ENCODE assay signal across 9 cellular contexts in the genomic region with DNA sequence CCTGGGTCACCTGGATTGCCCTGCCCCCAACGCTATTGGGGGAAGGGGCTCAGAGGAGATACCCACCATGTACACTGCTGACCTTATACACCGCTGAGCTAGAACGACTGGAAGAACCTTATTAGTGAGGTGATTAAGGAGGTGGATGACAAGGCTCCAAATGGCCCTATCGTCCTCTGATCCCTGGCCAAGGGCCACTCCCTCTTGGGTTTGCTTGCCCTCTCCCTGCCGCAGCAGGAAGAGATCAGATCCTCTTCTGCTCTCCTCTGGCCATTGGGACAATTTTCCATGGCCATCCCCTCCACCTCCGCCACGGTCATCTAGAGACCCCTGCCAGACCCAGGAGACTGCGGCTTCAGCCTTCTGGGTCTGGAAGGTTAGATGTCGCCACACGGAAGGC. TPM values are rescaled to one million over a fixed set of nuclear protein-coding genes. Genes with fewer than 3 reads are reported as not detected.
DNase-seq lines count a peak whose midpoint lies in the region; ATAC-seq, FAIRE-seq and TF ChIP-seq lines count a peak whose summit lies in the region.
"Had no signal": no experiment of that assay in that cellular context is flagged by ENCODE, and none has a peak within 500 bp of the region (broad histone marks: within the 10 kb centered on the region; RNA-seq: fewer than 3 reads in every experiment).

No MANE protein-coding gene starts in this region.

- DNase-seq in activated naive CD4-positive, alpha-beta T cell treated with Interleukin-2 at 50 U/mL for 16 hours, result no peak
- DNase-seq in bronchial epithelial cell (ENCODE audit: low read depth), result no peak
- no peak for DNase-seq in NCI-H1105 treated with DMSO at 0.1 percent for 48 hours (lab: John Stamatoyannopoulos, UW)
- no peak for DNase-seq in NCI-H526 treated with DMSO at 0.1 percent for 48 hours (lab: John Stamatoyannopoulos, UW)

- no peak for FAIRE-seq in bronchial epithelial cell (lab: Jason Lieb, UNC)
- FAIRE-seq: G401.6 had no signal

- H3K4me3 Mint-ChIP-seq in activated naive CD4-positive, alpha-beta T cell treated with anti-CD3 and anti-CD28 coated beads, Interleukin-2, amount 50 U/mL, for 24 hours, result peak overlapping the region; percentile 79

- H3K27me3 ChIP-seq in bronchial epithelial cell (ENCODE audit: control insufficient read depth, insufficient read depth, low read length), result no peaks in the 10 kb centered on the region

- peaks cover 30% of the 10 kb centered on the region for H3K36me3 Mint-ChIP-seq in activated naive CD4-positive, alpha-beta T cell treated with anti-CD3 and anti-CD28 coated beads, Interleukin-2, amount 50 U/mL, for 24 hours

- ATAC-seq in GM18511 (IDR thresholded peaks at IDR 0.05; ENCODE audit: unreplicated experiment), result no peak

- H3K4me1 Mint-ChIP-seq in activated naive CD4-positive, alpha-beta T cell treated with anti-CD3 and anti-CD28 coated beads, Interleukin-2, amount 50 U/mL, for 24 hours, result peaks cover 6% of the 10 kb centered on the region

- H3K9me3 Mint-ChIP-seq in activated naive CD4-positive, alpha-beta T cell treated with anti-CD3 and anti-CD28 coated beads, Interleukin-2, amount 50 U/mL, for 24 hours, result peaks cover 14% of the 10 kb centered on the region

- no peak overlapping the region for H3K27ac ChIP-seq in mesodermal cell (ENCODE audit: low read depth, low read length, severe bottlenecking)
- H3K27ac ChIP-seq in urinary bladder (ENCODE audit: low read depth), result no peak overlapping the region

- peak overlapping the region; percentile 61 for H3K4me3 ChIP-seq in bronchial epithelial cell (ENCODE audit: low read depth, low read length)
- H3K4me3 ChIP-seq in mesodermal cell (ENCODE audit: extremely low read depth, insufficient read depth, low read length, poor library complexity, severe bottlenecking), result peak overlapping the region; percentile 65
- peak overlapping the region; percentile 63 for H3K4me3 ChIP-seq in urinary bladder (ENCODE audit: low read depth, low read length)

- no peaks in the 10 kb centered on the region for H3K27me3 Mint-ChIP-seq in activated naive CD4-positive, alpha-beta T cell treated with anti-CD3 and anti-CD28 coated beads, Interleukin-2, amount 50 U/mL, for 24 hours

- 83 to 87% methylated on average over 6 to 8 of the region's 10 CpGs for WGBS in mesodermal cell (ENCODE audit: insufficient coverage in 2 of 2), 2 experiments
- WGBS in urinary bladder, result 47% methylated on average over 10 of the region's 10 CpGs

- peaks cover 27% of the 10 kb centered on the region for H3K9me3 ChIP-seq in mesodermal cell (ENCODE audit: control insufficient read depth, low read length)

- no peak for TF ChIP-seq CTCF in bronchial epithelial cell (IDR thresholded peaks at IDR 0.05; ENCODE audit: insufficient read depth, low read length, severe bottlenecking)

- H3K27ac Mint-ChIP-seq in activated naive CD4-positive, alpha-beta T cell treated with anti-CD3 and anti-CD28 coated beads, Interleukin-2, amount 50 U/mL, for 24 hours, result no peak overlapping the region

- H3K4me1 ChIP-seq in mesodermal cell (ENCODE audit: control insufficient read depth, insufficient read depth, low read length, poor library complexity, severe bottlenecking), result no peaks in the 10 kb centered on the region
- H3K4me1 ChIP-seq in urinary bladder (ENCODE audit: insufficient read depth), result no peaks in the 10 kb centered on the region

- H3K36me3 ChIP-seq in bronchial epithelial cell (ENCODE audit: control insufficient read depth, insufficient read depth, low read length) (peaks cover 7% of the 10 kb centered on the region), mesodermal cell (ENCODE audit: control insufficient read depth, insufficient read depth, low read length) (peaks cover 39% of the 10 kb centered on the region), urinary bladder (ENCODE audit: insufficient read depth) (no peaks in the 10 kb centered on the region)

RNA-seq across cellular contexts. Expression of gene ZNF514, which starts 1.2 kb away (rescaled TPM):
- 12.5 and 13.2 TPM in 2 replicates for total RNA-seq in bronchial epithelial cell
- polyA plus RNA-seq in mesodermal cell (2013, experiment 1 of 2), result 12.7 TPM
- polyA plus RNA-seq in mesodermal cell (2013, experiment 2 of 2), result 14.6 TPM
- 38.5 TPM for total RNA-seq in urinary bladder
- 11.3 TPM for polyA plus RNA-seq in urinary bladder

RNA-seq across cellular contexts. Expression of gene ZNF2, which starts 7.2 kb away (rescaled TPM):
- total RNA-seq in bronchial epithelial cell (7.4 and 8.8 TPM in 2 replicates), urinary bladder (9.5 TPM)
- 4.7 TPM for polyA plus RNA-seq in mesodermal cell (2013, experiment 1 of 2)
- polyA plus RNA-seq in mesodermal cell (2013, experiment 2 of 2), result 3.7 TPM
- polyA plus RNA-seq in urinary bladder, result 3.4 TPM

RNA-seq across cellular contexts. Expression of gene MRPS5, which starts 36.8 kb away (rescaled TPM):
- total RNA-seq in bronchial epithelial cell (59.5 and 59.8 TPM in 2 replicates), urinary bladder (43.5 TPM)
- 61.2 TPM for polyA plus RNA-seq in mesodermal cell (2013, experiment 1 of 2)
- 59.0 TPM for polyA plus RNA-seq in mesodermal cell (2013, experiment 2 of 2)
- 49.3 TPM for polyA plus RNA-seq in urinary bladder

RNA-seq across cellular contexts. Expression of gene ZNF892, which starts 48.9 kb away (rescaled TPM):
- total RNA-seq in bronchial epithelial cell (5.8 and 5.9 TPM in 2 replicates), urinary bladder (11.5 TPM)
- polyA plus RNA-seq in mesodermal cell (2013, experiment 1 of 2), result 3.7 TPM
- polyA plus RNA-seq in mesodermal cell (2013, experiment 2 of 2), result 3.3 TPM
- 1.4 TPM for polyA plus RNA-seq in urinary bladder
